8 cellular contexts compared by ENCODE assay signal in the genomic region with DNA sequence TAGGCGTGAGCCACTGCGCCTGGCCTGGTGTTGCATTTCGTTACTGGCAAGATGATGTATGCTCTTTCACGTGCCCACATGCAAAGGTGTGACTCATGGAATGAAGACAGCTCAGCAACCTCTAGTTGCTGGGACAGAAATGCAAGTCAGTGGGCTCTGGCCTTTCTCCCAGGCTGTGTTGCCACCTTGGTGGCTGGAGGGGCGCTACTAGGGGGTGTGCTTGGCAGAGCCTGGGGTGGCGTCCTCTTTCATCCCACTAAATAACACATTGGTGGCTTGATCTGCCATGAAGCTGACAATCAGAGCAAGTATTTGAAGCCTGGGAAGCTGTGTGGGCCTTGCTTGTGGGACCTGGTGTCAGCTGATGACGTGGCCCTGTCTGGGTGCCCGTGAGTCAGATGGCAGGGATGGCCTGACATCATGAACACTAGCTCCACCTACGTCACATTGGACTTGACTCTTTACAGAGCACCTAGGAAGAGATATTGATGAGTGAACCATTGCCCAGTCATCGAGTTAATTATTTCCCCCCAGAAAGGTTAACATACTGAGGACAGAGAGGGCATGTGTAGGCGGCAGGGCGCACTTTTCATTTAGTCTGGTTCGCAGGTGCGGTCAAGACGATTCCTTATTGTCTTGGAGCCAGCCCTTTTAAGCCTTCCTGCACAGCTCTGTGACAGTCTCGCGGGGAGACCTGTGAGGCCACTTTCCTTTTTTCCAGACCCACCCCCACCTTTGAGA. TPM values are rescaled to one million over a fixed set of nuclear protein-coding genes. Genes with fewer than 3 reads are reported as not detected.
A peak's percentile ranks its signal among the peaks of the same experiment; 100 is the strongest.
DNase-seq lines count a peak whose midpoint lies in the region; ATAC-seq, FAIRE-seq and TF ChIP-seq lines count a peak whose summit lies in the region.

No MANE protein-coding gene starts in this region.

- ATAC-seq in HG03565 (IDR thresholded peaks at IDR 0.05; ENCODE audit: unreplicated experiment), result no peak
- ATAC-seq in HG02884 (IDR thresholded peaks at IDR 0.05; ENCODE audit: unreplicated experiment), result no peak
- ATAC-seq in lower lobe of right lung, result no peak

- H3K9me3 Mint-ChIP-seq in astrocyte (ENCODE audit: unreplicated experiment) (no peaks in the 10 kb centered on the region), neural crest cell (no peaks in the 10 kb centered on the region)

- H3K27ac ChIP-seq in astrocyte (ENCODE audit: low read depth, low read length) (peak overlapping the region; percentile 89), lower lobe of right lung (no peak overlapping the region)

- H3K4me1 ChIP-seq in astrocyte (ENCODE audit: insufficient read depth, low read length) (peaks cover 17% of the 10 kb centered on the region), lower lobe of right lung (peaks cover 17% of the 10 kb centered on the region)

- H3K79me2 ChIP-seq in astrocyte (ENCODE audit: insufficient read depth, low read length), result no peaks in the 10 kb centered on the region

- H3K27me3 ChIP-seq in astrocyte (ENCODE audit: insufficient read depth, low read length) (peaks cover 4% of the 10 kb centered on the region), lower lobe of right lung (ENCODE audit: low read depth) (no peaks in the 10 kb centered on the region)

- H3K27me3 Mint-ChIP-seq in astrocyte (ENCODE audit: low read depth, unreplicated experiment), result peaks cover 14% of the 10 kb centered on the region
- peaks cover 31% of the 10 kb centered on the region for H3K27me3 Mint-ChIP-seq in neural crest cell (ENCODE audit: low read depth)

- peak overlapping the region; percentile 56 for H2AFZ ChIP-seq in astrocyte (ENCODE audit: low read depth, low read length)

- in situ Hi-C loops in Caki2 (cut with HindIII; ENCODE audit: low pct_unique_long_range_greater_than_20kb, low sequenced_read_pairs), result no loop called here

- H3K9me3 ChIP-seq in astrocyte (ENCODE audit: insufficient read depth, low read depth, low read length) (no peaks in the 10 kb centered on the region), lower lobe of right lung (no peaks in the 10 kb centered on the region)

- H3K27ac Mint-ChIP-seq in astrocyte (ENCODE audit: unreplicated experiment) (peak overlapping the region; percentile 92), neural crest cell (ENCODE audit: unreplicated experiment) (no peak overlapping the region)

- H3K4me3 ChIP-seq in astrocyte (ENCODE audit: insufficient read depth, low read depth, low read length) (no peak overlapping the region), lower lobe of right lung (no peak overlapping the region)

- DNase-seq in Caki2 (ENCODE audit: low read depth) (peak; percentile 98), M059J (ENCODE audit: low read depth) (peak; percentile 87), astrocyte (ENCODE audit: low read depth) (peak; percentile 89), neural crest cell (ENCODE audit: low read depth, low spot score) (no peak), cerebellum (ENCODE audit: low spot score) (no peak), lower lobe of right lung (no peak)

- no peak for TF ChIP-seq CTCF in astrocyte (IDR thresholded peaks at IDR 0.05; ENCODE audit: insufficient read depth, low read depth, low read length)
- no peak for TF ChIP-seq CTCF in neural crest cell (conservative IDR thresholded peaks at IDR 0.05)
- no peak for TF ChIP-seq CTCF in lower lobe of right lung (IDR thresholded peaks at IDR 0.05)

- H3K4me3 Mint-ChIP-seq in astrocyte (ENCODE audit: unreplicated experiment), result no peak overlapping the region
- peak overlapping the region; percentile 81 for H3K4me3 Mint-ChIP-seq in neural crest cell

- H3K36me3 Mint-ChIP-seq in astrocyte (ENCODE audit: low read depth, unreplicated experiment), result no peaks in the 10 kb centered on the region
- H3K36me3 Mint-ChIP-seq in neural crest cell (ENCODE audit: low read depth), result no peaks in the 10 kb centered on the region

- peak overlapping the region; percentile 71 for H3K9ac ChIP-seq in astrocyte (ENCODE audit: low read length)

- H3K36me3 ChIP-seq in astrocyte (ENCODE audit: insufficient read depth, low read length) (no peaks in the 10 kb centered on the region), lower lobe of right lung (no peaks in the 10 kb centered on the region)

- no peaks in the 10 kb centered on the region for H4K20me1 ChIP-seq in astrocyte (ENCODE audit: insufficient read depth, low read length)

- intact Hi-C loops in lower lobe of right lung (cut with DNase I), result loop anchor here (10.0 kb wide), 1 partner anchor 859 kb away; no protein-coding TSS in a partner anchor

- no peak for FAIRE-seq in astrocyte (lab: Jason Lieb, UNC)

- peak overlapping the region; percentile 77 for H3K4me2 ChIP-seq in astrocyte (ENCODE audit: low read length)

- peaks cover 21% of the 10 kb centered on the region for H3K4me1 Mint-ChIP-seq in astrocyte (ENCODE audit: low read depth, unreplicated experiment)
- H3K4me1 Mint-ChIP-seq in neural crest cell, result peaks cover 42% of the 10 kb centered on the region

RNA-seq across cellular contexts. Expression of gene CLYBL, which starts 49.0 kb away (rescaled TPM):
- 14.4 and 15.9 TPM in 2 replicates for total RNA-seq in Caki2 (2014; rRNA removed; shearing (Covaris generic); ENCODE audit: low replicate concordance)
- 0.07 and 0.12 TPM in 2 replicates for total RNA-seq in M059J (2014; rRNA removed; shearing (Covaris generic))
- 3.2 and 3.6 TPM in 2 replicates for total RNA-seq in astrocyte
- total RNA-seq in neural crest cell, result 8.3 and 9.0 TPM in 2 replicates
- total RNA-seq in cerebellum, result 6.3 TPM
- total RNA-seq in lower lobe of right lung, result 5.1 TPM

Comparison
In these comparisons a context has a peak if more than half of its experiments do, and no peak if none do; other contexts are left out.
1. DNase-seq: peak in Caki2 (single experiment), M059J (single experiment) and astrocyte (single experiment); none in neural crest cell (single experiment), cerebellum (single experiment) and lower lobe of right lung (single experiment).